ENCODE assay signal across 25 cellular contexts in genomic region chr2:7907041-7907440, GRCh38.
"Had no signal": no experiment of that assay in that cellular context is flagged by ENCODE, and none has a peak within 500 bp of the region (broad histone marks: within the 10 kb centered on the region; RNA-seq: fewer than 3 reads in every experiment).

No MANE protein-coding gene starts in this region.

- H2AFZ ChIP-seq: hepatocyte had no signal

- H3K9me3 Mint-ChIP-seq: effector memory CD8-positive, alpha-beta T cell; endodermal cell had no signal

- ATAC-seq: effector memory CD8-positive, alpha-beta T cell; esophagus mucosa; foreskin keratinocyte; gastrocnemius medialis; gastroesophageal sphincter; heart left ventricle; heart right ventricle had no signal

- H3K27ac ChIP-seq: colonic mucosa, coronary artery, dorsolateral prefrontal cortex, epithelial cell of prostate, esophagus squamous epithelium, foreskin keratinocyte, gastrocnemius medialis, gastroesophageal sphincter, heart left ventricle, heart right ventricle, hepatocyte had no signal

- H3K4me3 Mint-ChIP-seq: dendritic cell treated with granulocyte-macrophage colony-stimulating factor and Interleukin-4, amounts not matched to agents 40 ng/mL and 50 ng/mL, for 4 days; effector memory CD8-positive, alpha-beta T cell; endodermal cell had no signal

- H3K79me2 ChIP-seq: hepatocyte had no signal

- H3K4me1 ChIP-seq: colonic mucosa, esophagus squamous epithelium, foreskin keratinocyte, gastrocnemius medialis, gastroesophageal sphincter, heart left ventricle, heart right ventricle had no signal

- H3K9me3 ChIP-seq: colonic mucosa, esophagus squamous epithelium, gastrocnemius medialis, gastroesophageal sphincter, heart left ventricle had no signal

- H3K27ac Mint-ChIP-seq: dendritic cell treated with granulocyte-macrophage colony-stimulating factor and Interleukin-4, amounts not matched to agents 40 ng/mL and 50 ng/mL, for 4 days; effector memory CD8-positive, alpha-beta T cell; endodermal cell had no signal

- H3K4me2 ChIP-seq: hepatocyte had no signal

- H3K36me3 ChIP-seq: colonic mucosa, esophagus squamous epithelium, gastrocnemius medialis, gastroesophageal sphincter, heart left ventricle, heart right ventricle had no signal

- H3K4me3 ChIP-seq: colonic mucosa, coronary artery, dorsolateral prefrontal cortex, esophagus squamous epithelium, gastrocnemius medialis, gastroesophageal sphincter, heart left ventricle, heart right ventricle, hepatocyte had no signal

- H3K27me3 ChIP-seq: colonic mucosa, foreskin keratinocyte, gastrocnemius medialis, gastroesophageal sphincter, heart left ventricle, heart right ventricle, hepatocyte had no signal

- DNase-seq: colonic mucosa; cortex of kidney; dermis blood vessel endothelial cell; dorsolateral prefrontal cortex; effector CD4-positive, alpha-beta T cell; effector CD8-positive, alpha-beta T cell; effector memory CD4-positive, alpha-beta T cell; effector memory CD8-positive, alpha-beta T cell; endodermal cell; erythroblast; esophagus squamous epithelium; foreskin fibroblast; foreskin keratinocyte; foreskin melanocyte; gastrocnemius medialis; glutamatergic neuron; head of caudate nucleus; heart left ventricle; heart right ventricle had no signal
